1 cellular context compared by ENCODE assay signal in genomic region chr10:51699475-51700227, GRCh38.
A peak's percentile ranks its signal among the peaks of the same experiment; 100 is the strongest.
TF ChIP-seq lines count a peak whose summit lies in the region.

TSS of gene CSTF2T (minus strand) at chr10:51699595. CDS start at chr10:51699549, 46 bp downstream.

TF ChIP-seq in K562, 482 proteins besides CTCF, POLR2A, EP300 and RAD21 (continued from another document and continues in another):
- 0 out of 4 replicates have a peak, but pooled peaks of 1 of the 2 experiments have one; percentile 5 for TF ChIP-seq ZMIZ1 (IDR thresholded peaks at IDR 0.05; ENCODE audit: low read depth in 2 of 2, low read length in 2 of 2)
- TF ChIP-seq ZEB2 (IDR thresholded peaks at IDR 0.05): peak; percentile 99
- no peak for TF ChIP-seq ZNF408 (CRISPR knock-in tag; IDR thresholded peaks at IDR 0.05; ENCODE audit: low read depth)
- TF ChIP-seq FOXP4 (CRISPR knock-in tag; IDR thresholded peaks at IDR 0.05; ENCODE audit: borderline replicate concordance): no peak
- TF ChIP-seq SNIP1 (IDR thresholded peaks at IDR 0.05; ENCODE audit: low read depth): peak; percentile 82
- TF ChIP-seq ZBTB11 (CRISPR knock-in tag; IDR thresholded peaks at IDR 0.05): peak; percentile 98 to 99 (median 99)
- 0 out of 2 replicates have a peak, but pooled peaks have one; percentile 66 for TF ChIP-seq ZNF79 (CRISPR knock-in tag; IDR thresholded peaks at IDR 0.05; ENCODE audit: low read depth)
- no peak for TF ChIP-seq BRD9 (IDR thresholded peaks at IDR 0.05; ENCODE audit: low read depth, partially characterized antibody)
- peak; percentile 76; the same call in 1 of the 2 replicates for TF ChIP-seq NFATC3 (IDR thresholded peaks at IDR 0.05)
- TF ChIP-seq ZNF668 (CRISPR knock-in tag; IDR thresholded peaks at IDR 0.05): 0 out of 2 replicates have a peak, but pooled peaks have one; percentile 44
- no peak for TF ChIP-seq MCM2 (IDR thresholded peaks at IDR 0.05; ENCODE audit: low read depth)
- peak; percentile 31; the same call in 1 of the 2 replicates for TF ChIP-seq TEAD4 (IDR thresholded peaks at IDR 0.05; ENCODE audit: low read length)
- no peak for TF ChIP-seq TEAD4 (CRISPR knock-in tag; IDR thresholded peaks at IDR 0.05; ENCODE audit: borderline replicate concordance)
- no peak for TF ChIP-seq ZNF384 (IDR thresholded peaks at IDR 0.05; ENCODE audit: low read depth, low read length)
- no peak for TF ChIP-seq ZBTB5 (IDR thresholded peaks at IDR 0.05)
- peak; percentile 30; the same call in 1 of the 2 replicates for TF ChIP-seq NFIC (IDR thresholded peaks at IDR 0.05)
- TF ChIP-seq ZBTB33 (CRISPR knock-in tag; IDR thresholded peaks at IDR 0.05): peak; percentile 62
- no peak for TF ChIP-seq EGR1 (conservative IDR thresholded peaks at IDR 0.05)
- TF ChIP-seq ZNF644 (tag; IDR thresholded peaks at IDR 0.05; ENCODE audit: low read depth): peak; percentile 80
- no peak for TF ChIP-seq SMARCA4 (IDR thresholded peaks at IDR 0.05)
- peak; percentile 83 for TF ChIP-seq SMAD1 (IDR thresholded peaks at IDR 0.05; ENCODE audit: low read depth, low read length, partially characterized antibody)
- TF ChIP-seq MNT (conservative IDR thresholded peaks at IDR 0.05): peak; percentile 63 to 85
- no peak for TF ChIP-seq JUND (IDR thresholded peaks at IDR 0.05; ENCODE audit: borderline replicate concordance, low read depth, low read length)
- TF ChIP-seq JUND (tag; IDR thresholded peaks at IDR 0.05; ENCODE audit: borderline replicate concordance, low read depth, low read length): peak; percentile 78; the same call in 2 of the 3 replicates
- TF ChIP-seq ZNF253 (CRISPR knock-in tag; conservative IDR thresholded peaks at IDR 0.05): no peak
- TF ChIP-seq POLR2AphosphoS5 (IDR thresholded peaks at IDR 0.05; ENCODE audit: control insufficient read depth, insufficient read depth, low read depth, low read length): peak; percentile 82
- TF ChIP-seq MYBL2 (IDR thresholded peaks at IDR 0.05; ENCODE audit: low read depth): peak; percentile 95
- TF ChIP-seq MYBL2 (CRISPR knock-in tag; IDR thresholded peaks at IDR 0.05; ENCODE audit: borderline replicate concordance): no peak
- no peak for TF ChIP-seq RBM17 (IDR thresholded peaks at IDR 0.05; ENCODE audit: borderline replicate concordance, low read depth, low read length)
- TF ChIP-seq ATF7 (IDR thresholded peaks at IDR 0.05): peak; percentile 93
- TF ChIP-seq RNF2 (IDR thresholded peaks at IDR 0.05): no peak; the same call in none of the 2 replicates
- peak; percentile 94 for TF ChIP-seq BRD4 (IDR thresholded peaks at IDR 0.05)
- TF ChIP-seq CBX1 (IDR thresholded peaks at IDR 0.05; ENCODE audit: low read depth): peak; percentile 53; the same call in 1 of the 2 replicates
- 0 out of 2 replicates have a peak, but pooled peaks have one; percentile 30 for TF ChIP-seq IRF9 (tag; IDR thresholded peaks at IDR 0.05)
- TF ChIP-seq CLOCK (CRISPR knock-in tag; IDR thresholded peaks at IDR 0.05; ENCODE audit: borderline replicate concordance): no peak
